Comparison of ENCODE assay signal across 21 cellular contexts in genomic region chr2:144154205-144154604, GRCh38.
A peak's percentile ranks its signal among the peaks of the same experiment; 100 is the strongest.
DNase-seq lines count a peak whose midpoint lies in the region; ATAC-seq and TF ChIP-seq lines count a peak whose summit lies in the region.
"Had no signal": no experiment of that assay in that cellular context is flagged by ENCODE, and none has a peak within 500 bp of the region (broad histone marks: within the 10 kb centered on the region; RNA-seq: fewer than 3 reads in every experiment).

No MANE protein-coding gene starts in this region.

- TF ChIP-seq CTCF in AG10803 (conservative IDR thresholded peaks at IDR 0.05; ENCODE audit: low read length), result no peak

- peak; percentile 16 for DNase-seq in AG10803 (ENCODE audit: low read depth)
- peak; percentile 25 for DNase-seq in HCEC 1CT
- DNase-seq in iris pigment epithelial cell (ENCODE audit: low read depth), result peak; percentile 22
- DNase-seq in sciatic nerve (ENCODE audit: low spot score), result no peak
- DNase-seq in OCI-M2 (lab: John Stamatoyannopoulos, UW; ENCODE audit: unreplicated experiment), result no peak
- no peak for DNase-seq in ACHN
- no peak for DNase-seq in activated T-cell treated with anti-CD3 and anti-CD28 coated beads, Interleukin-2, amount 50 U/mL, for 1 hour
- DNase-seq: Caco-2; CD4-positive, alpha-beta memory T cell; DND-41; GOT3; MV-4-11; NCI-H1105 treated with DMSO at 0.1 percent for 48 hours; NCI-H1694; NCI-H2081; NCI-H2171 treated with DMSO at 0.1 percent for 48 hours; NCI-H524 treated with DMSO at 0.1 percent for 48 hours; NCI-H82 had no signal

- no peak overlapping the region for H3K4me3 ChIP-seq in AG10803 (ENCODE audit: low read length)
- H3K4me3 ChIP-seq: A549; BLaER1 treated with 17β-estradiol and CSF1 and Interleukin-3, amounts not matched to agents 10 nM and 100 nM had no signal

- ATAC-seq in sciatic nerve, result peak; percentile 73
- ATAC-seq: A549, HCT116 had no signal

- in situ Hi-C loops in ACHN (cut with HindIII; ENCODE audit: low pct_ligation_motif_present, low pct_unique_long_range_greater_than_20kb, low sequenced_read_pairs), result no loop called here

- intact Hi-C loops in sciatic nerve (cut with DNase I), result no loop called here

Comparison
In these comparisons a context has a peak if more than half of its experiments do, and no peak if none do; other contexts are left out.
1. DNase-seq: peak in AG10803 (single experiment), HCEC 1CT (single experiment) and iris pigment epithelial cell (single experiment); none in sciatic nerve (single experiment), OCI-M2 (single experiment), ACHN (single experiment) and activated T-cell treated with anti-CD3 and anti-CD28 coated beads, Interleukin-2, amount 50 U/mL, for 1 hour (single experiment).